ENCODE assay signal across 7 cellular contexts in genomic region chr22:21982338-21982965, GRCh38. TPM values are rescaled to one million over a fixed set of nuclear protein-coding genes. Genes with fewer than 3 reads are reported as not detected.
DNase-seq lines count a peak whose midpoint lies in the region; ATAC-seq and TF ChIP-seq lines count a peak whose summit lies in the region.

TOP3B (minus strand) TSS chr22:21982787; CDS start chr22:21975709, 7,078 bp downstream.

- intact Hi-C loops in PC-3 (cut with micrococcal nuclease), result no loop called here

- TF ChIP-seq CTCF in PC-3 (conservative IDR thresholded peaks at IDR 0.05; ENCODE audit: low read depth, low read length), result no peak

- WGBS in HUES64, result under 1% methylated on average over 53 of the region's 54 CpGs
- 0 to 1% methylated on average over 53 to 54 of the region's 54 CpGs for WGBS in esophagus, 2 donors

- DNase-seq in PC-3, result peak; percentile 71
- peak; percentile 83 for DNase-seq in activated T-cell treated with anti-CD3 and anti-CD28 coated beads, Interleukin-2, amount 50 U/mL, for 1 hour
- peak; percentile 57 to 68 for DNase-seq in stimulated activated CD8-positive, alpha-beta memory T cell treated with anti-CD3 and anti-CD28 coated beads, Interleukin-4, amount 100 ng/mL, for 4 hours (ENCODE audit: low read depth in 2 of 2, low spot score in 1 of 2)

- ATAC-seq in PC-3, result peak; percentile 87

- H3K9me3 ChIP-seq in HUES64 (ENCODE audit: insufficient read depth, low read depth, low read length) (no peaks in the 10 kb centered on the region), PC-3 (ENCODE audit: low read length) (no peaks in the 10 kb centered on the region), esophagus (ENCODE audit: control insufficient read depth in 2 of 2, insufficient read depth in 1 of 2, low read depth in 1 of 2, low read length in 1 of 2) (no peaks in the 10 kb centered on the region), mucosa of stomach (ENCODE audit: control insufficient read depth, low read length) (no peaks in the 10 kb centered on the region)

- H3K9me2 ChIP-seq in PC-3 (replicated peaks; ENCODE audit: low read length), result no peaks in the 10 kb centered on the region

- H3K27ac ChIP-seq in HUES64 (ENCODE audit: low read depth, low read length) (peak within 1 kb of the TSS; percentile 61), PC-3 (ENCODE audit: low read length) (no peak within 1 kb of the TSS), esophagus (ENCODE audit: low read depth in 2 of 2, low read length in 1 of 2) (peak within 1 kb of the TSS; percentile 60 to 77)

- TSS peak; percentile 76 for BruUV-seq in PC-3 (replicated peaks; lab: Mats Ljungman, UMichigan)

- peak within 1 kb of the TSS; percentile 96 for H3K9ac ChIP-seq in HUES64 (ENCODE audit: low read depth, low read length)
- H3K9ac ChIP-seq in PC-3 (ENCODE audit: low read length), result peak within 1 kb of the TSS; percentile 94
- peak within 1 kb of the TSS; percentile 93 for H3K9ac ChIP-seq in mucosa of stomach (ENCODE audit: low read length)

- no peaks in the 10 kb centered on the region for H3K36me3 ChIP-seq in HUES64 (ENCODE audit: insufficient read depth, low read length)
- H3K36me3 ChIP-seq in PC-3 (ENCODE audit: low read depth, low read length), result no peaks in the 10 kb centered on the region
- peaks cover 0 to 6% of the 10 kb centered on the region in 2 donors for H3K36me3 ChIP-seq in esophagus (ENCODE audit: control insufficient read depth in 2 of 2, insufficient read depth in 2 of 2, low read length in 1 of 2)
- no peaks in the 10 kb centered on the region for H3K36me3 ChIP-seq in mucosa of stomach (ENCODE audit: control insufficient read depth, insufficient read depth, low read length)

- CTCF ChIA-PET in PC-3 (lab: Charles Lee), result interaction anchor here (0.6 to 2.3 kb wide), 5 partner anchors 10 to 1065 kb away, joined by 3 to 9 read pairs (median 5); no protein-coding TSS in a partner anchor

- H4K20me1 ChIP-seq in PC-3 (ENCODE audit: low read length), result no peaks in the 10 kb centered on the region

- peaks cover 29% of the 10 kb centered on the region for H3K79me2 ChIP-seq in PC-3 (ENCODE audit: low read length)

- peak within 1 kb of the TSS; percentile 92 for H2AFZ ChIP-seq in PC-3 (ENCODE audit: low read length)

- peak within 1 kb of the TSS; percentile 98 for H3K4me3 ChIP-seq in HUES64 (ENCODE audit: low read length)
- peak within 1 kb of the TSS; percentile 98 for H3K4me3 ChIP-seq in PC-3 (ENCODE audit: low read length)
- H3K4me3 ChIP-seq in esophagus (ENCODE audit: low read depth in 1 of 2, low read length in 2 of 2), result peak within 1 kb of the TSS; percentile 87
- H3K4me3 ChIP-seq in mucosa of stomach (ENCODE audit: low read length), result peak within 1 kb of the TSS; percentile 83

- H3K27me3 ChIP-seq in HUES64 (ENCODE audit: insufficient read depth, low read length), result peaks cover 8% of the 10 kb centered on the region
- no peaks in the 10 kb centered on the region for H3K27me3 ChIP-seq in PC-3 (ENCODE audit: low read length)
- H3K27me3 ChIP-seq in esophagus (ENCODE audit: control insufficient read depth in 1 of 2, insufficient read depth in 2 of 2, low read length in 2 of 2), result no peaks in the 10 kb centered on the region
- no peaks in the 10 kb centered on the region for H3K27me3 ChIP-seq in mucosa of stomach (ENCODE audit: control insufficient read depth, insufficient read depth, low read length)

- peak; percentile 92 for TF ChIP-seq POLR2A in GM18526 (IDR thresholded peaks at IDR 0.05; ENCODE audit: extremely low read depth, insufficient read length)

- H3F3A ChIP-seq in PC-3 (ENCODE audit: low read length, unreplicated experiment), result no peaks in the 10 kb centered on the region

- peak within 1 kb of the TSS; percentile 98 for H3K4me2 ChIP-seq in PC-3 (ENCODE audit: low read length)

- POLR2A ChIA-PET in PC-3 (lab: Charles Lee; ENCODE audit: unreplicated experiment), result interaction anchor here (0.6 kb wide), 1 partner anchor 67 kb away, joined by 6 read pairs; no protein-coding TSS in a partner anchor

- H3K4me1 ChIP-seq in HUES64 (ENCODE audit: insufficient read depth, low read length) (0 out of 2 replicates have a peak, but pooled peaks cover 4% of the 10 kb centered on the region), PC-3 (ENCODE audit: insufficient read depth, low read length) (no peaks in the 10 kb centered on the region), esophagus (ENCODE audit: control insufficient read depth in 2 of 2, insufficient read depth in 2 of 2, low read length in 1 of 2) (no peaks in the 10 kb centered on the region), mucosa of stomach (ENCODE audit: control insufficient read depth, insufficient read depth, low read length) (peaks cover 9% of the 10 kb centered on the region)

RNA-seq across cellular contexts. Expression of gene TOP3B, which starts in this region (rescaled TPM):
- polyA plus RNA-seq in HUES64 (2013, experiment 1 of 2), result 28.8 TPM
- 23.6 TPM for polyA plus RNA-seq in HUES64 (2013, experiment 2 of 2)
- total RNA-seq in PC-3 (2014; rRNA removed), result 42.4 and 44.5 TPM in 2 replicates
- polyA plus RNA-seq in esophagus, result 10 to 100 TPM; 12.3 to 19.1 TPM
